In the genomic region with DNA sequence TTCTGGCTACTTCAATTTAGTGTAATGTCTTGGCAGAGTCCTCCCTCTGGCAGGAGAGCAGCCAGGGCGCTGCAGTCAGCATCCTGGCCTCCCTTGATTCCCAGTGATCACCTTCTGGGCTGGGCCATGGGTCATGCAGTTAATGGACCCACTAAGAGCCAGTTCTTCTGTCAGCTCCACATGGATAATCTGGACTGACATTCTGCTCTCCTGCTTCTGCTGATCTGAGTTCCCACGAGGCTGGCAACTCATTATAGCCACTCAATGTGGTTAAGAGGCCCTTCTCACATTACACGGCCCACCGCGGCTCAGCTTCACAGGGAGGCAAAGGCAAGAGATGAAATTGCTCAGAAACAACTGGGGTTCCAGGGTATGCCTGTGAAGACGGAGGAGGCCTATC, we compare ENCODE assay signal across 12 cellular contexts.
A peak's percentile ranks its signal among the peaks of the same experiment; 100 is the strongest.
DNase-seq lines count a peak whose midpoint lies in the region; TF ChIP-seq lines count a peak whose summit lies in the region.
"Had no signal": no experiment of that assay in that cellular context is flagged by ENCODE, and none has a peak within 500 bp of the region (broad histone marks: within the 10 kb centered on the region; RNA-seq: fewer than 3 reads in every experiment).

No MANE protein-coding gene starts in this region.

- H3K9me3 ChIP-seq in SJCRH30 (replicated peaks): no peaks in the 10 kb centered on the region

- H3K4me3 ChIP-seq in SJCRH30 (no peak overlapping the region), fibroblast of villous mesenchyme (ENCODE audit: low read depth, low read length) (no peak overlapping the region)
- H3K4me3 ChIP-seq: PC-9 had no signal

- TF ChIP-seq CTCF in fibroblast of villous mesenchyme (IDR thresholded peaks at IDR 0.05; ENCODE audit: insufficient read depth, low read depth, low read length) (no peak), GM13977 (IDR thresholded peaks at IDR 0.05; ENCODE audit: extremely low read depth, insufficient read depth, missing control alignments) (no peak)

- in situ Hi-C loops in GM13977 (cut with MboI; ENCODE audit: low pct_unique_long_range_greater_than_20kb, low sequenced_read_pairs, unreplicated experiment): no loop called here

- H3K27ac ChIP-seq in SJCRH30: no peak overlapping the region
- H3K27ac ChIP-seq: PC-9 had no signal

- DNase-seq in DMS153 (lab: John Stamatoyannopoulos, UW) (peak; percentile 0), M059J (ENCODE audit: low read depth) (peak; percentile 50), SJCRH30 (peak; percentile 79 to 86), fibroblast of villous mesenchyme (ENCODE audit: low read depth) (peak; percentile 31), GM13977 (ENCODE audit: low spot score) (no peak), occipital lobe (lab: John Stamatoyannopoulos, UW) (no peak), inferior parietal cortex (ENCODE audit: extremely low spot score) (no peak)
- no peak for DNase-seq in activated T-cell treated with anti-CD3 and anti-CD28 coated beads, Interleukin-2, amount 50 U/mL, for 48 hours
- DNase-seq: PC-9; posterior cingulate gyrus; stimulated activated CD4-positive, alpha-beta T cell treated with anti-CD3 and anti-CD28 coated beads, Interleukin-2, amount 100 ng/mL, for 48 hours; stimulated activated naive B cell treated with anti-CD40 and anti-IgM and Interleukin-4, amounts not matched to agents 10 μg/mL and 1 μg/mL and 100 μg/mL, for 72 hours had no signal

- peaks cover 28% of the 10 kb centered on the region for H3K4me1 ChIP-seq in SJCRH30

- no peaks in the 10 kb centered on the region for H3K27me3 ChIP-seq in SJCRH30

- H3K36me3 ChIP-seq in SJCRH30: no peaks in the 10 kb centered on the region

Comparison
In these comparisons a context has a peak if more than half of its experiments do, and no peak if none do; other contexts are left out.
1. DNase-seq: peak in DMS153 (single experiment), M059J (single experiment), SJCRH30 (2 of 2) and fibroblast of villous mesenchyme (single experiment); none in GM13977 (single experiment), activated T-cell treated with anti-CD3 and anti-CD28 coated beads, Interleukin-2, amount 50 U/mL, for 48 hours (0 of 2), occipital lobe (single experiment) and inferior parietal cortex (single experiment).